ENCODE assay signal across 11 cellular contexts in the genomic region with DNA sequence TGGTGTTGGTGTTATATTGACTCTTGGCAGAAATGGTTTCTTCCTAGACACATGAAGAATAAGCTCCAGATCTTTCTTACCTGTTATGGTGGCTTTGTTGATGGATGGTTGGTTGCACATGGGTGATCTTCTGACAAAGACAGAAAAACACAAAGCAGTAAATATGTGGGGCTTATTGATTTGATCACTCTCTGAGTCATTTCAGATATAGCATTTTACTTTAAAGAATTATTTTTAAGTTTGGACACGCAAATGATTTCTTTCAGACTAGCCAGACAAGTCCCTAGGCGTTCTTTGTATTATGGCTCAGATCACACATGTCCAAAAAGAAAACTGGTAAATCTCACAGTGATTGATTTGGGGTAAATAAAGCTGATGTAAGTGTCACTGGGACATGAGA.
DNase-seq lines count a peak whose midpoint lies in the region; ATAC-seq and TF ChIP-seq lines count a peak whose summit lies in the region.
"Had no signal": no experiment of that assay in that cellular context is flagged by ENCODE, and none has a peak within 500 bp of the region (broad histone marks: within the 10 kb centered on the region; RNA-seq: fewer than 3 reads in every experiment).

No MANE protein-coding gene starts in this region.

- no peak overlapping the region for H3K4me3 ChIP-seq in mucosa of descending colon
- H3K4me3 ChIP-seq in GM23338: no peak overlapping the region

- H3K4me2 ChIP-seq in GM23338: no peak overlapping the region

- H2AFZ ChIP-seq in GM23338: no peak overlapping the region

- no peaks in the 10 kb centered on the region for H3K9me3 Mint-ChIP-seq in activated T-cell treated with anti-CD3 and anti-CD28 coated beads, Interleukin-2, amount 50 U/mL, for 4 hours
- no peaks in the 10 kb centered on the region for H3K9me3 Mint-ChIP-seq in GM23338
- H3K9me3 Mint-ChIP-seq: activated naive CD4-positive, alpha-beta T cell treated with anti-CD3 and anti-CD28 coated beads, Interleukin-2, amount 50 U/mL, for 24 hours had no signal

- H3K27me3 ChIP-seq in GM23338 (ENCODE audit: insufficient read depth): no peaks in the 10 kb centered on the region

- intact Hi-C loops in mucosa of descending colon (cut with DNase I, micrococcal nuclease): loop anchor here in 1 of 2 donors (10.0 kb wide), 1 partner anchor 204 kb away; no protein-coding TSS in a partner anchor

- ATAC-seq in GM19395 (IDR thresholded peaks at IDR 0.05; ENCODE audit: unreplicated experiment) (peak; percentile 80), HG02642 (IDR thresholded peaks at IDR 0.05; ENCODE audit: poor library complexity, unreplicated experiment) (peak; percentile 91), HG03342 (IDR thresholded peaks at IDR 0.05; ENCODE audit: unreplicated experiment) (peak; percentile 76), mucosa of descending colon (no peak), GM23338 (no peak)
- no peak for ATAC-seq in activated T-cell treated with anti-CD3 and anti-CD28 coated beads, Interleukin-2, amount 50 U/mL, for 4 hours

- no peaks in the 10 kb centered on the region for H3K9me3 ChIP-seq in mucosa of descending colon

- H3K27ac Mint-ChIP-seq in GM23338: no peak overlapping the region
- H3K27ac Mint-ChIP-seq: activated naive CD4-positive, alpha-beta T cell treated with anti-CD3 and anti-CD28 coated beads, Interleukin-2, amount 50 U/mL, for 24 hours had no signal

- H3K27me3 Mint-ChIP-seq in activated T-cell treated with anti-CD3 and anti-CD28 coated beads, Interleukin-2, amount 50 U/mL, for 4 hours (ENCODE audit: low read depth): peaks cover 2% of the 10 kb centered on the region
- H3K27me3 Mint-ChIP-seq in GM23338 (ENCODE audit: insufficient read depth, low read depth, poor library complexity): no peaks in the 10 kb centered on the region
- H3K27me3 Mint-ChIP-seq: activated naive CD4-positive, alpha-beta T cell treated with anti-CD3 and anti-CD28 coated beads, Interleukin-2, amount 50 U/mL, for 24 hours had no signal

- DNase-seq in GM13976 (ENCODE audit: low spot score) (peak; percentile 42), mucosa of descending colon (no peak), GM23338 (ENCODE audit: low spot score) (no peak)
- DNase-seq in activated T-cell treated with anti-CD3 and anti-CD28 coated beads, Interleukin-2, amount 50 U/mL, for 4 hours: no peak
- no peak for DNase-seq in activated naive CD4-positive, alpha-beta T cell treated with anti-CD3 and anti-CD28 coated beads, Interleukin-2, amount 50 U/mL, for 16 hours
- DNase-seq: activated CD4-positive, alpha-beta T cell treated with anti-CD3 and anti-CD28 coated beads, Interleukin-2, amount 50 U/mL, for 48 hours; GOT3 had no signal

- H3K36me3 Mint-ChIP-seq in activated T-cell treated with anti-CD3 and anti-CD28 coated beads, Interleukin-2, amount 50 U/mL, for 4 hours (ENCODE audit: insufficient read depth): no peaks in the 10 kb centered on the region
- no peaks in the 10 kb centered on the region for H3K36me3 Mint-ChIP-seq in GM23338 (ENCODE audit: low read depth)
- H3K36me3 Mint-ChIP-seq: activated naive CD4-positive, alpha-beta T cell treated with anti-CD3 and anti-CD28 coated beads, Interleukin-2, amount 50 U/mL, for 24 hours had no signal

- no peaks in the 10 kb centered on the region for H3K9me2 ChIP-seq in GM23338 (ENCODE audit: insufficient read depth)

- H3K36me3 ChIP-seq in mucosa of descending colon (ENCODE audit: low read depth): no peaks in the 10 kb centered on the region
- no peaks in the 10 kb centered on the region for H3K36me3 ChIP-seq in GM23338 (ENCODE audit: insufficient read depth)

- no peaks in the 10 kb centered on the region for H3K79me2 ChIP-seq in GM23338 (replicated peaks; ENCODE audit: insufficient read depth)

- no peaks in the 10 kb centered on the region for H3F3A ChIP-seq in GM23338 (replicated peaks; ENCODE audit: low read depth)

- TF ChIP-seq CTCF in GM13976 (IDR thresholded peaks at IDR 0.05; ENCODE audit: borderline replicate concordance, control extremely low read depth, extremely low read depth, insufficient read depth, missing control alignments) (no peak), mucosa of descending colon (IDR thresholded peaks at IDR 0.05) (no peak), GM23338 (conservative IDR thresholded peaks at IDR 0.05; ENCODE audit: low read depth in 2 of 2) (no peak)

- H3K4me1 ChIP-seq in mucosa of descending colon (ENCODE audit: low read depth): no peaks in the 10 kb centered on the region
- peaks cover 24% of the 10 kb centered on the region for H3K4me1 ChIP-seq in GM23338 (ENCODE audit: insufficient read depth)

- in situ Hi-C loops in GM13976 (cut with MboI; ENCODE audit: low sequenced_read_pairs, unreplicated experiment): loop anchor here (10.0 to 25.0 kb wide), 2 partner anchors 194 to 482 kb away; no protein-coding TSS in a partner anchor

- H3K4me3 Mint-ChIP-seq in activated T-cell treated with anti-CD3 and anti-CD28 coated beads, Interleukin-2, amount 50 U/mL, for 4 hours: no peak overlapping the region
- H3K4me3 Mint-ChIP-seq in GM23338: no peak overlapping the region
- H3K4me3 Mint-ChIP-seq: activated naive CD4-positive, alpha-beta T cell treated with anti-CD3 and anti-CD28 coated beads, Interleukin-2, amount 50 U/mL, for 24 hours had no signal

- no peak overlapping the region for H3K27ac ChIP-seq in GM23338 (ENCODE audit: low read depth)

- H3K4me1 Mint-ChIP-seq in activated T-cell treated with anti-CD3 and anti-CD28 coated beads, Interleukin-2, amount 50 U/mL, for 4 hours (ENCODE audit: low read depth): peaks cover 2% of the 10 kb centered on the region
- peaks cover 15% of the 10 kb centered on the region for H3K4me1 Mint-ChIP-seq in GM23338
- H3K4me1 Mint-ChIP-seq: activated naive CD4-positive, alpha-beta T cell treated with anti-CD3 and anti-CD28 coated beads, Interleukin-2, amount 50 U/mL, for 24 hours had no signal

- H4K20me1 ChIP-seq in GM23338 (replicated peaks; ENCODE audit: insufficient read depth): no peaks in the 10 kb centered on the region

TF ChIP-seq in GM23338, 12 proteins besides CTCF, POLR2A, EP300 and RAD21:
- TF ChIP-seq EZH2phosphoT487 (IDR thresholded peaks at IDR 0.05; ENCODE audit: unreplicated experiment): no peak
- TF ChIP-seq JUNB (IDR thresholded peaks at IDR 0.05; ENCODE audit: unreplicated experiment): no peak
- TF ChIP-seq NANOG (IDR thresholded peaks at IDR 0.05; ENCODE audit: borderline replicate concordance): no peak

Comparison
In these comparisons a context has a peak if more than half of its experiments do, and no peak if none do; other contexts are left out.
1. ATAC-seq: peak in GM19395 (single experiment), HG02642 (single experiment) and HG03342 (single experiment); none in activated T-cell treated with anti-CD3 and anti-CD28 coated beads, Interleukin-2, amount 50 U/mL, for 4 hours (0 of 2), mucosa of descending colon (single experiment) and GM23338 (single experiment).